9 cellular contexts compared by ENCODE assay signal in genomic region chr19:14515501-14516047, GRCh38. TPM values are rescaled to one million over a fixed set of nuclear protein-coding genes. Genes with fewer than 3 reads are reported as not detected.
DNase-seq lines count a peak whose midpoint lies in the region; ATAC-seq and TF ChIP-seq lines count a peak whose summit lies in the region.
"Had no signal": no experiment of that assay in that cellular context is flagged by ENCODE, and none has a peak within 500 bp of the region (broad histone marks: within the 10 kb centered on the region; RNA-seq: fewer than 3 reads in every experiment).

No MANE protein-coding gene starts in this region.

- no peak overlapping the region for H2AFZ ChIP-seq in SK-N-SH (ENCODE audit: low read depth)

- no peaks in the 10 kb centered on the region for H3K9me3 Mint-ChIP-seq in stimulated activated naive CD8-positive, alpha-beta T cell treated with anti-CD3 and anti-CD28 coated beads, Interleukin-15, amount 100 ng/mL, for 72 hours

- H3K27ac Mint-ChIP-seq in stimulated activated naive CD8-positive, alpha-beta T cell treated with anti-CD3 and anti-CD28 coated beads, Interleukin-15, amount 100 ng/mL, for 72 hours: peak overlapping the region; percentile 4 to 19

- H3K27ac ChIP-seq in SK-N-SH (ENCODE audit: low read depth in 2 of 2, low read length in 1 of 2): no peak overlapping the region
- H3K27ac ChIP-seq in angular gyrus (ENCODE audit: low read depth, low read length): peak overlapping the region; percentile 3

- H3K4me1 Mint-ChIP-seq in stimulated activated naive CD8-positive, alpha-beta T cell treated with anti-CD3 and anti-CD28 coated beads, Interleukin-15, amount 100 ng/mL, for 72 hours: peaks cover 63% of the 10 kb centered on the region

- TF ChIP-seq CTCF in SK-N-SH (IDR thresholded peaks at IDR 0.05): no peak
- no peak for TF ChIP-seq CTCF in kidney epithelial cell (IDR thresholded peaks at IDR 0.05; ENCODE audit: insufficient read depth, low read length, poor library complexity, severe bottlenecking)

- H3K27me3 ChIP-seq in SK-N-SH (ENCODE audit: insufficient read depth) (no peaks in the 10 kb centered on the region), kidney epithelial cell (ENCODE audit: control insufficient read depth, insufficient read depth, low read length) (no peaks in the 10 kb centered on the region)

- TF ChIP-seq RAD21 in SK-N-SH (IDR thresholded peaks at IDR 0.05; ENCODE audit: low read length): no peak

- no peaks in the 10 kb centered on the region for H3K9me2 ChIP-seq in SK-N-SH

- H3K79me2 ChIP-seq in SK-N-SH (ENCODE audit: insufficient read depth): peaks cover 44% of the 10 kb centered on the region

- CTCF ChIA-PET in SK-N-SH (lab: Yijun Ruan, JAX): interaction anchor here (3.7 to 3.8 kb wide), 2 partner anchors 9 to 35 kb away, joined by 20 to 30 read pairs; no protein-coding TSS in a partner anchor

- TF ChIP-seq EP300 in SK-N-SH (IDR thresholded peaks at IDR 0.05; ENCODE audit: borderline replicate concordance in 1 of 2, low read depth in 1 of 2, low read length in 1 of 2): no peak

- 71% methylated on average over 8 of the region's 8 CpGs for WGBS in SK-N-SH (ENCODE audit: low lambda C conversion rate)

- H3K4me3 ChIP-seq in SK-N-SH (ENCODE audit: low read depth in 2 of 2, low read length in 1 of 2) (peak overlapping the region; percentile 87 to 90; a peak in 3 of 4 replicates), kidney epithelial cell (ENCODE audit: low read depth, low read length) (peak overlapping the region; percentile 98)

- H3K9me3 ChIP-seq in SK-N-SH: no peaks in the 10 kb centered on the region

- peak overlapping the region; percentile 95 to 96 for H3K4me3 Mint-ChIP-seq in stimulated activated naive CD8-positive, alpha-beta T cell treated with anti-CD3 and anti-CD28 coated beads, Interleukin-15, amount 100 ng/mL, for 72 hours

- ATAC-seq in SK-N-SH treated with all-trans-retinoic acid at 6 μM for 48 hours: no peak
- ATAC-seq in stimulated activated naive CD8-positive, alpha-beta T cell treated with anti-CD3 and anti-CD28 coated beads, Interleukin-15, amount 100 ng/mL, for 72 hours: no peak
- no peak for ATAC-seq in HG03457 (IDR thresholded peaks at IDR 0.05; ENCODE audit: unreplicated experiment)
- ATAC-seq: right cardiac atrium had no signal

- H3K4me1 ChIP-seq in SK-N-SH (ENCODE audit: control insufficient read depth in 1 of 2, insufficient read depth in 2 of 2, low read depth in 1 of 2, low read length in 1 of 2): peaks cover 24 to 36% of the 10 kb centered on the region in 2 experiments; a peak in 3 of 4 replicates

- H3K4me2 ChIP-seq in SK-N-SH: peak overlapping the region; percentile 95

- H3K36me3 ChIP-seq in SK-N-SH (replicated peaks in 1 of 2; ENCODE audit: control insufficient read depth in 1 of 2, insufficient read depth in 2 of 2, low read length in 1 of 2) (peaks cover 22 to 29% of the 10 kb centered on the region in 2 experiments), kidney epithelial cell (ENCODE audit: control insufficient read depth, insufficient read depth, low read length) (no peaks in the 10 kb centered on the region)

- no peaks in the 10 kb centered on the region for H3K27me3 Mint-ChIP-seq in stimulated activated naive CD8-positive, alpha-beta T cell treated with anti-CD3 and anti-CD28 coated beads, Interleukin-15, amount 100 ng/mL, for 72 hours

- peaks cover 36% of the 10 kb centered on the region for H4K20me1 ChIP-seq in SK-N-SH (ENCODE audit: insufficient read depth)

- DNase-seq in SK-N-SH: no peak
- DNase-seq in kidney epithelial cell (ENCODE audit: low read depth): no peak
- no peak for DNase-seq in stimulated activated naive CD8-positive, alpha-beta T cell treated with anti-CD3 and anti-CD28 coated beads, Interleukin-15, amount 100 ng/mL, for 72 hours
- DNase-seq in superior temporal gyrus (ENCODE audit: extremely low spot score): no peak
- no peak for DNase-seq in NCI-H1930 (lab: John Stamatoyannopoulos, UW)

- POLR2A ChIA-PET in SK-N-SH (lab: Yijun Ruan, JAX): no interaction called here

- H3K9ac ChIP-seq in SK-N-SH: peak overlapping the region; percentile 99; the same call in 1 of the 2 replicates

- H3F3A ChIP-seq in SK-N-SH (replicated peaks; ENCODE audit: insufficient read depth): peaks cover 48% of the 10 kb centered on the region

TF ChIP-seq in SK-N-SH, 30 proteins besides CTCF, POLR2A, EP300 and RAD21 (continues in another document):
- no peak for TF ChIP-seq SIN3A (IDR thresholded peaks at IDR 0.05; ENCODE audit: borderline replicate concordance, low read depth, low read length)
- TF ChIP-seq, protein P1, sequence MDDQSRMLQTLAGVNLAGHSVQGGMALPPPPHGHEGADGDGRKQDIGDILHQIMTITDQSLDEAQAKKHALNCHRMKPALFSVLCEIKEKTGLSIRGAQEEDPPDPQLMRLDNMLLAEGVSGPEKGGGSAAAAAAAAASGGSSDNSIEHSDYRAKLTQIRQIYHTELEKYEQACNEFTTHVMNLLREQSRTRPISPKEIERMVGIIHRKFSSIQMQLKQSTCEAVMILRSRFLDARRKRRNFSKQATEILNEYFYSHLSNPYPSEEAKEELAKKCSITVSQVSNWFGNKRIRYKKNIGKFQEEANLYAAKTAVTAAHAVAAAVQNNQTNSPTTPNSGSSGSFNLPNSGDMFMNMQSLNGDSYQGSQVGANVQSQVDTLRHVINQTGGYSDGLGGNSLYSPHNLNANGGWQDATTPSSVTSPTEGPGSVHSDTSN (IDR thresholded peaks at IDR 0.05): no peak
- TF ChIP-seq TAF1 (IDR thresholded peaks at IDR 0.05; ENCODE audit: borderline replicate concordance, low read depth, low read length): no peak
- TF ChIP-seq, protein P2, sequence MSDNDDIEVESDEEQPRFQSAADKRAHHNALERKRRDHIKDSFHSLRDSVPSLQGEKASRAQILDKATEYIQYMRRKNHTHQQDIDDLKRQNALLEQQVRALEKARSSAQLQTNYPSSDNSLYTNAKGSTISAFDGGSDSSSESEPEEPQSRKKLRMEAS (IDR thresholded peaks at IDR 0.05; ENCODE audit: low read depth): no peak

TF ChIP-seq in SK-N-SH treated with all-trans-retinoic acid at 6 μM for 48 hours, 23 proteins besides CTCF, POLR2A, EP300 and RAD21:
- TF ChIP-seq, protein P3, sequence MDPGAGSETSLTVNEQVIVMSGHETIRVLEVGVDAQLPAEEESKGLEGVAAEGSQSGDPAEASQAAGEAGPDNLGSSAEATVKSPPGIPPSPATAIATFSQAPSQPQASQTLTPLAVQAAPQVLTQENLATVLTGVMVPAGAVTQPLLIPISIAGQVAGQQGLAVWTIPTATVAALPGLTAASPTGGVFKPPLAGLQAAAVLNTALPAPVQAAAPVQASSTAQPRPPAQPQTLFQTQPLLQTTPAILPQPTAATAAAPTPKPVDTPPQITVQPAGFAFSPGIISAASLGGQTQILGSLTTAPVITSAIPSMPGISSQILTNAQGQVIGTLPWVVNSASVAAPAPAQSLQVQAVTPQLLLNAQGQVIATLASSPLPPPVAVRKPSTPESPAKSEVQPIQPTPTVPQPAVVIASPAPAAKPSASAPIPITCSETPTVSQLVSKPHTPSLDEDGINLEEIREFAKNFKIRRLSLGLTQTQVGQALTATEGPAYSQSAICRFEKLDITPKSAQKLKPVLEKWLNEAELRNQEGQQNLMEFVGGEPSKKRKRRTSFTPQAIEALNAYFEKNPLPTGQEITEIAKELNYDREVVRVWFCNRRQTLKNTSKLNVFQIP (CRISPR knock-in tag; IDR thresholded peaks at IDR 0.05; ENCODE audit: borderline replicate concordance, low read depth): no peak
- TF ChIP-seq ZNF565 (CRISPR knock-in tag; conservative IDR thresholded peaks at IDR 0.05; ENCODE audit: low read depth): no peak
TF ChIP-seq in SK-N-SH treated with all-trans-retinoic acid at 6 μM for 48 hours: peak in this region for 0.

RNA-seq across cellular contexts. Expression of gene DNAJB1, which starts 2.6 kb away (rescaled TPM):
- 95.7 and 103 TPM in 2 replicates for polyA plus RNA-seq in SK-N-SH (2012; rRNA removed)
- polyA plus RNA-seq in SK-N-SH (2012; cell fraction: cytosol; rRNA removed): 95.9 and 110 TPM in 2 replicates
- 65.8 and 66.3 TPM in 2 replicates for polyA plus RNA-seq in SK-N-SH (2012; cell fraction: nucleus; rRNA removed)
- 58.1 and 64.7 TPM in 2 replicates for total RNA-seq in kidney epithelial cell

RNA-seq across cellular contexts. Expression of gene TECR, which starts 13.8 kb away (rescaled TPM):
- 87.9 and 110 TPM in 2 replicates for polyA plus RNA-seq in SK-N-SH (2012; rRNA removed)
- polyA plus RNA-seq in SK-N-SH (2012; cell fraction: cytosol; rRNA removed): 32.4 and 57.6 TPM in 2 replicates
- 142 and 144 TPM in 2 replicates for polyA plus RNA-seq in SK-N-SH (2012; cell fraction: nucleus; rRNA removed)
- total RNA-seq in kidney epithelial cell: 52.8 and 55.0 TPM in 2 replicates

RNA-seq across cellular contexts. Expression of gene GIPC1, which starts 19.6 kb away (rescaled TPM):
- polyA plus RNA-seq in SK-N-SH (2012; rRNA removed): 138 and 144 TPM in 2 replicates
- 64.3 and 109 TPM in 2 replicates for polyA plus RNA-seq in SK-N-SH (2012; cell fraction: cytosol; rRNA removed)
- 108 and 111 TPM in 2 replicates for polyA plus RNA-seq in SK-N-SH (2012; cell fraction: nucleus; rRNA removed)
- total RNA-seq in kidney epithelial cell: 188 and 222 TPM in 2 replicates

RNA-seq across cellular contexts. Expression of gene PTGER1, which starts 40.4 kb away (rescaled TPM):
- 4.6 and 6.0 TPM in 2 replicates for polyA plus RNA-seq in SK-N-SH (2012; rRNA removed)
- 2.0 and 3.4 TPM in 2 replicates for polyA plus RNA-seq in SK-N-SH (2012; cell fraction: cytosol; rRNA removed)
- polyA plus RNA-seq in SK-N-SH (2012; cell fraction: nucleus; rRNA removed): 2.4 and 3.9 TPM in 2 replicates
- 5.5 and 6.9 TPM in 2 replicates for total RNA-seq in kidney epithelial cell
- polyA plus RNA-seq: right cardiac atrium had no signal

RNA-seq across cellular contexts. Expression of gene NDUFB7, which starts 56.3 kb away (rescaled TPM):
- polyA plus RNA-seq in SK-N-SH (2012; rRNA removed): 458 and 465 TPM in 2 replicates
- polyA plus RNA-seq in SK-N-SH (2012; cell fraction: cytosol; rRNA removed): 199 and 306 TPM in 2 replicates
- 166 and 323 TPM in 2 replicates for polyA plus RNA-seq in SK-N-SH (2012; cell fraction: nucleus; rRNA removed)
- 350 and 363 TPM in 2 replicates for total RNA-seq in kidney epithelial cell
